10 cellular contexts compared by ENCODE assay signal in the genomic region with DNA sequence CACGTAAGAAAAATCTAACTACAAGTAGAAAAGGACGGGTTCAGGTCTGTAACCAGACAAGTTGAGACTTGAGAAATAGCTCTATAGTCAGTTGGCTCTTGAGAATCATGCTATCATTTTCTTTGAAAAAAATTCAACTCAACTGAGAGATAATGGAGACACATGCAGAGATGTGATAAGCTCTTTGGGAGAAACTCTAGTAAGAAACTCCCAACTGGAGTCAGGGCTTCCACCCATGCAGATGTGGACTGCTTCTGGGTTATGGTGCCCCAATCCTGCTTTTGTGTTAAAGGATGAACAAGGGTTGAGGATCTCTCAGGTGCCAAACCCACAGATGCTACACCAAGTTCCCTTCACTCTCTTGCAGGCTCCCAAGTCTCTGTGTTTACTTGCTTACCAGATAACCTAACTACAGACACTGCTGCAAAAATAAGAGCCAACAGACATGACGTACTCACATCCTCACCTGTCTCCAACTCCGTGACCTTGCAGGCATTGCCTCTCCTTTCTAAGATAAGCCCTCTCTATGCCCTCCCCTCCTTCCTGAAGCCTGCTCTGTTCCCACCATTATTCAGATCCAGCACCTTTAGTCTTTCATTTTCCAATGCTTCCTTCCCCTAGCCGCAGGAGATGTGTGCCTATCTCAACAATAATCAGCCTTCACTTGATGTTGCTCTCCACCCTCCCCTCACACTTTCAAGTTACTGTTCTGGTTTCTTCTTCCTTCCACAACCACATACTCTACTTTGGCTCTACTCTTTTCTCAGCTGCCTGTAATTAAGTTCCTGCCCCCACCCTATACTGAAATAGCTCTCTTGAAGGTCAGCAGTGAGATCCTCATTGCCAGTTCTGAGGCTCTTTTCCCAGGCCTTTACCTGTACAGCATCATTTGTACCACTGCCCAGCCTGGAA.
DNase-seq lines count a peak whose midpoint lies in the region; ATAC-seq and TF ChIP-seq lines count a peak whose summit lies in the region.
"Had no signal": no experiment of that assay in that cellular context is flagged by ENCODE, and none has a peak within 500 bp of the region (broad histone marks: within the 10 kb centered on the region; RNA-seq: fewer than 3 reads in every experiment).

No MANE protein-coding gene starts in this region.

- ATAC-seq in GM18907 (IDR thresholded peaks at IDR 0.05; ENCODE audit: unreplicated experiment) (peak; percentile 51), HG02571 (IDR thresholded peaks at IDR 0.05; ENCODE audit: unreplicated experiment) (peak; percentile 45)
- ATAC-seq: HCT116 had no signal

- DNase-seq in OCI-M1 (lab: John Stamatoyannopoulos, UW) (peak; percentile 73), ascending aorta (ENCODE audit: low spot score in 2 of 2) (no peak), DMS114 treated with DMSO at 0.1 percent for 48 hours (lab: John Stamatoyannopoulos, UW; ENCODE audit: unreplicated experiment) (no peak), cortex of kidney (lab: John Stamatoyannopoulos, UW) (no peak)
- DNase-seq in stimulated activated CD4-positive, alpha-beta T cell treated with anti-CD3 and anti-CD28 coated beads, Interleukin-15, amount 100 ng/mL, for 24 hours, result no peak

- H3K9me3 ChIP-seq in mucosa of rectum (ENCODE audit: control insufficient read depth in 2 of 2, low read length in 2 of 2) (no peaks in the 10 kb centered on the region), ascending aorta (no peaks in the 10 kb centered on the region)

- no peak overlapping the region for H3K9ac ChIP-seq in mucosa of rectum (ENCODE audit: low read depth in 1 of 2, low read length in 2 of 2)

- TF ChIP-seq CTCF in ascending aorta (IDR thresholded peaks at IDR 0.05), result no peak

- H3K27me3 ChIP-seq in mucosa of rectum (ENCODE audit: control insufficient read depth in 2 of 2, insufficient read depth in 2 of 2, low read length in 2 of 2) (no peaks in the 10 kb centered on the region), ascending aorta (no peaks in the 10 kb centered on the region)

- peaks cover 6% of the 10 kb centered on the region in 2 donors for H3K36me3 ChIP-seq in mucosa of rectum (ENCODE audit: control insufficient read depth in 2 of 2, insufficient read depth in 2 of 2, low read length in 2 of 2)
- no peaks in the 10 kb centered on the region for H3K36me3 ChIP-seq in ascending aorta

- peak overlapping the region in 1 of 2 donors; percentile 32 for H3K4me3 ChIP-seq in mucosa of rectum (ENCODE audit: low read length in 2 of 2)
- H3K4me3 ChIP-seq in ascending aorta, result no peak overlapping the region
- H3K4me3 ChIP-seq: SK-N-MC had no signal

- H3K27ac ChIP-seq in mucosa of rectum (ENCODE audit: low read depth in 2 of 2, low read length in 2 of 2) (peak overlapping the region; percentile 27 to 57), ascending aorta (no peak overlapping the region)
- H3K27ac ChIP-seq: SK-N-MC had no signal

- intact Hi-C loops in ascending aorta (cut with DNase I), result no loop called here

- peaks cover 0 to 7% of the 10 kb centered on the region in 2 donors for H3K4me1 ChIP-seq in mucosa of rectum (ENCODE audit: control insufficient read depth in 2 of 2, insufficient read depth in 2 of 2, low read length in 2 of 2)
- no peaks in the 10 kb centered on the region for H3K4me1 ChIP-seq in ascending aorta

Comparison
In these comparisons a context has a peak if more than half of its experiments do, and no peak if none do; other contexts are left out.
1. H3K27ac ChIP-seq: peak in mucosa of rectum (2 of 2); none in ascending aorta (0 of 2).